19 cellular contexts compared by ENCODE assay signal in genomic region chr12:100752841-100753240, GRCh38. TPM values are rescaled to one million over a fixed set of nuclear protein-coding genes. Genes with fewer than 3 reads are reported as not detected.
"Had no signal": no experiment of that assay in that cellular context is flagged by ENCODE, and none has a peak within 500 bp of the region (broad histone marks: within the 10 kb centered on the region; RNA-seq: fewer than 3 reads in every experiment).

No MANE protein-coding gene starts in this region.

- H3K27me3 ChIP-seq: right atrium auricular region, transverse colon had no signal

- DNase-seq: activated B cell treated with CpG ODN at 0.5 μM for 24 hours; activated CD4-positive, alpha-beta T cell treated with anti-CD3 and anti-CD28 coated beads, Interleukin-2, amount 10 ng/mL, durations not matched to agents 7 days and 5 days; activated CD8-positive, alpha-beta memory T cell treated with anti-CD3 and anti-CD28 coated beads, Interleukin-2, amount 50 U/mL, for 48 hours; activated gamma-delta T cell treated with Interleukin-2 at 50 U/mL for 16 hours; amygdala; dermis blood vessel endothelial cell; erythroblast; foreskin melanocyte; kidney glomerular epithelial cell; small intestine; stimulated activated CD4-positive, alpha-beta T cell treated with anti-CD3 and anti-CD28 coated beads, Interleukin-4, amount 100 ng/mL, for 4 hours; stimulated activated CD8-positive, alpha-beta memory T cell treated with anti-CD3 and anti-CD28 coated beads, Interleukin-4, amount 100 ng/mL, for 48 hours; stimulated activated naive CD4-positive, alpha-beta T cell treated with Interleukin-2 at 50 U/mL for 16 hours; substantia nigra; transverse colon had no signal

- H3K9me3 Mint-ChIP-seq: activated B cell treated with CpG ODN at 0.5 μM for 24 hours; activated CD4-positive, alpha-beta T cell treated with anti-CD3 and anti-CD28 coated beads, Interleukin-2, amount 10 ng/mL, durations not matched to agents 7 days and 5 days; T-helper 2 cell treated with Interferon-gamma antibody and Interleukin-4, amounts not matched to agents 5 μg/mL and 100 μg/mL, for 36 hours had no signal

- H3K4me1 ChIP-seq: right atrium auricular region, transverse colon had no signal

- H3K36me3 Mint-ChIP-seq: activated naive CD8-positive, alpha-beta T cell; natural killer cell treated with Interleukin-12 subunit alpha and Interleukin-12 subunit beta and Interleukin-15 and Interleukin-18, amount 100 ng/mL, for 72 hours had no signal

- H3K27me3 Mint-ChIP-seq: activated CD4-positive, alpha-beta T cell treated with anti-CD3 and anti-CD28 coated beads, Interleukin-2, amount 10 ng/mL, durations not matched to agents 7 days and 5 days had no signal

- H3K9me3 ChIP-seq: transverse colon had no signal

- H3K36me3 ChIP-seq: right atrium auricular region, transverse colon had no signal

- H3K4me3 ChIP-seq: right atrium auricular region, transverse colon had no signal

- H3K4me1 Mint-ChIP-seq: activated B cell treated with CpG ODN at 0.5 μM for 24 hours; activated CD4-positive, alpha-beta T cell treated with anti-CD3 and anti-CD28 coated beads, Interleukin-2, amount 10 ng/mL, durations not matched to agents 7 days and 5 days had no signal

- H3K27ac ChIP-seq: right atrium auricular region, transverse colon had no signal

- H3K27ac Mint-ChIP-seq: activated B cell treated with CpG ODN at 0.5 μM for 24 hours; activated CD4-positive, alpha-beta T cell treated with anti-CD3 and anti-CD28 coated beads, Interleukin-2, amount 10 ng/mL, durations not matched to agents 7 days and 5 days; activated naive CD8-positive, alpha-beta T cell; natural killer cell treated with Interleukin-12 subunit alpha and Interleukin-12 subunit beta and Interleukin-15 and Interleukin-18, amount 100 ng/mL, for 72 hours; T-helper 2 cell treated with Interferon-gamma antibody and Interleukin-4, amounts not matched to agents 5 μg/mL and 100 μg/mL, for 36 hours had no signal

- H3K4me3 Mint-ChIP-seq: activated B cell treated with CpG ODN at 0.5 μM for 24 hours; activated CD4-positive, alpha-beta T cell treated with anti-CD3 and anti-CD28 coated beads, Interleukin-2, amount 10 ng/mL, durations not matched to agents 7 days and 5 days; activated naive CD8-positive, alpha-beta T cell; natural killer cell treated with Interleukin-12 subunit alpha and Interleukin-12 subunit beta and Interleukin-15 and Interleukin-18, amount 100 ng/mL, for 72 hours; T-helper 2 cell treated with Interferon-gamma antibody and Interleukin-4, amounts not matched to agents 5 μg/mL and 100 μg/mL, for 36 hours had no signal

RNA-seq across cellular contexts. Expression of gene ANO4, which starts 41.7 kb away (rescaled TPM):
- total RNA-seq: activated B cell treated with CpG ODN at 0.5 μM for 24 hours; activated CD4-positive, alpha-beta T cell treated with anti-CD3 and anti-CD28 coated beads, Interleukin-2, amount 10 ng/mL, durations not matched to agents 7 days and 5 days; natural killer cell treated with Interleukin-12 subunit alpha and Interleukin-12 subunit beta and Interleukin-15 and Interleukin-18, amount 100 ng/mL, for 72 hours had no signal
